ENCODE assay signal across 8 cellular contexts in genomic region chr15:90931737-90932659, GRCh38. TPM values are rescaled to one million over a fixed set of nuclear protein-coding genes. Genes with fewer than 3 reads are reported as not detected.
DNase-seq lines count a peak whose midpoint lies in the region; TF ChIP-seq lines count a peak whose summit lies in the region.

Gene HDDC3, minus strand, starts transcription at chr15:90932549. Its CDS starts 9 bp downstream, at chr15:90932540.

- no peaks in the 10 kb centered on the region for H3K9me3 Mint-ChIP-seq in neural crest cell

- H3K4me3 ChIP-seq in LNCaP clone FGC (ENCODE audit: low read depth, low read length) (peak within 1 kb of the TSS; percentile 91), fibroblast of villous mesenchyme (ENCODE audit: low read depth, low read length) (peak within 1 kb of the TSS; percentile 85), stomach smooth muscle (ENCODE audit: low read length in 2 of 2) (peak within 1 kb of the TSS; percentile 71 to 92)

- H3K27ac ChIP-seq in stomach smooth muscle (ENCODE audit: low read length) = peak within 1 kb of the TSS; percentile 78

- peak within 1 kb of the TSS; percentile 70 to 88 for H3K9ac ChIP-seq in stomach smooth muscle (ENCODE audit: low read length in 2 of 2)

- H3K36me3 Mint-ChIP-seq in neural crest cell (ENCODE audit: low read depth) = no peaks in the 10 kb centered on the region

- TF ChIP-seq CTCF in LNCaP clone FGC (IDR thresholded peaks at IDR 0.05; ENCODE audit: control insufficient read depth, extremely low read depth, insufficient read depth) (peak; percentile 95), fibroblast of villous mesenchyme (IDR thresholded peaks at IDR 0.05; ENCODE audit: insufficient read depth, low read depth, low read length) (peak; percentile 85), neural crest cell (conservative IDR thresholded peaks at IDR 0.05) (peak; percentile 98)

- no peaks in the 10 kb centered on the region for H3K27me3 ChIP-seq in stomach smooth muscle (ENCODE audit: control insufficient read depth in 1 of 2, insufficient read depth in 2 of 2, low read length in 2 of 2)

- peak within 1 kb of the TSS; percentile 81 for H3K27ac Mint-ChIP-seq in neural crest cell (ENCODE audit: unreplicated experiment)

- DNase-seq in ELF-1 (ENCODE audit: low read depth, low spot score) (peak; percentile 95), H4 (ENCODE audit: low spot score) (peak; percentile 82), LNCaP clone FGC (ENCODE audit: low read depth) (peak; percentile 66), SHP77 (lab: John Stamatoyannopoulos, UW) (peak; percentile 83 to 91), fibroblast of villous mesenchyme (ENCODE audit: low read depth) (peak; percentile 80), neural crest cell (ENCODE audit: low read depth, low spot score) (peak; percentile 96)
- DNase-seq in activated effector memory CD4-positive, alpha-beta T cell treated with Interleukin-2 at 50 U/mL for 16 hours = peak; percentile 84

- H3K4me1 Mint-ChIP-seq in neural crest cell = peaks cover 32% of the 10 kb centered on the region

- H3K4me3 Mint-ChIP-seq in neural crest cell = peak within 1 kb of the TSS; percentile 91

- H3K4me1 ChIP-seq in stomach smooth muscle (ENCODE audit: control insufficient read depth, insufficient read depth, low read length) = peaks cover 50% of the 10 kb centered on the region

- H3K9me3 ChIP-seq in stomach smooth muscle (ENCODE audit: control insufficient read depth in 2 of 2, low read length in 2 of 2) = no peaks in the 10 kb centered on the region

- no peaks in the 10 kb centered on the region for H3K27me3 Mint-ChIP-seq in neural crest cell (ENCODE audit: low read depth)

- H3K36me3 ChIP-seq in stomach smooth muscle (ENCODE audit: control insufficient read depth in 2 of 2, insufficient read depth in 2 of 2, low read length in 2 of 2) = peaks cover 0 to 3% of the 10 kb centered on the region in 2 donors

RNA-seq across cellular contexts. Expression of gene HDDC3, which starts in this region (rescaled TPM):
- total RNA-seq in H4 (2014; rRNA removed; shearing (Covaris generic)) = 12.9 and 18.1 TPM in 2 replicates
- total RNA-seq in fibroblast of villous mesenchyme (9.5 and 10.3 TPM in 2 replicates), neural crest cell (15.7 and 16.7 TPM in 2 replicates)

Comparison
In these comparisons a context has a peak if more than half of its experiments do, and no peak if none do; other contexts are left out.
1. Peak in every context shown above with its lines: DNase-seq, H3K4me3 ChIP-seq and H3K27ac ChIP-seq.